29 cellular contexts compared by ENCODE assay signal in genomic region chrY:12715376-12715775, GRCh38. TPM values are rescaled to one million over a fixed set of nuclear protein-coding genes. Genes with fewer than 3 reads are reported as not detected.
"Had no signal": no experiment of that assay in that cellular context is flagged by ENCODE, and none has a peak within 500 bp of the region (broad histone marks: within the 10 kb centered on the region; RNA-seq: fewer than 3 reads in every experiment).

No MANE protein-coding gene starts in this region.

- H3K36me3 Mint-ChIP-seq: type B pancreatic cell had no signal

- H3K27me3 ChIP-seq: stomach, suprapubic skin, testis, thyroid gland, tibial artery, tibial nerve, transverse colon, upper lobe of left lung, uterus, vagina had no signal

- ATAC-seq: stimulated activated effector memory CD8-positive, alpha-beta T cell treated with anti-CD3 and anti-CD28 coated beads, Interleukin-12 subunit alpha, Interleukin-12 subunit beta, amount 100 ng/mL, for 72 hours; stimulated activated memory B cell treated with anti-CD40 and anti-IgM and Interleukin-4, amounts not matched to agents 10 μg/mL and 1 μg/mL and 100 μg/mL, for 72 hours; stimulated activated naive B cell treated with anti-CD40 and anti-IgM and Interleukin-4, amounts not matched to agents 10 μg/mL and 1 μg/mL and 100 μg/mL, for 72 hours; stimulated activated naive CD8-positive, alpha-beta T cell treated with anti-CD3 and anti-CD28 coated beads, Interleukin-15, amount 100 ng/mL, for 72 hours; stimulated activated naive CD8-positive, alpha-beta T cell treated with anti-CD3 and anti-CD28 coated beads, Interleukin-15, Interleukin-2, amounts not matched to agents 100 U/mL and 50 U/mL, for 24 hours had no signal

- H3K27ac ChIP-seq: stomach, suprapubic skin, testis, thoracic aorta, thyroid gland, tibial artery, tibial nerve, transverse colon, upper lobe of left lung, uterus, vagina had no signal

- H3K4me3 ChIP-seq: stomach, suprapubic skin, testis, thoracic aorta, thyroid gland, tibial artery, tibial nerve, transverse colon, upper lobe of left lung, uterus, vagina had no signal

- H3K4me3 Mint-ChIP-seq: stimulated activated effector memory CD8-positive, alpha-beta T cell treated with anti-CD3 and anti-CD28 coated beads, Interleukin-12 subunit alpha, Interleukin-12 subunit beta, amount 100 ng/mL, for 72 hours; stimulated activated memory B cell treated with anti-CD40 and anti-IgM and Interleukin-4, amounts not matched to agents 10 μg/mL and 1 μg/mL and 100 μg/mL, for 72 hours; stimulated activated naive B cell treated with anti-CD40 and anti-IgM and Interleukin-4, amounts not matched to agents 10 μg/mL and 1 μg/mL and 100 μg/mL, for 72 hours; stimulated activated naive CD8-positive, alpha-beta T cell treated with anti-CD3 and anti-CD28 coated beads, Interleukin-15, amount 100 ng/mL, for 72 hours; stimulated activated naive CD8-positive, alpha-beta T cell treated with anti-CD3 and anti-CD28 coated beads, Interleukin-15, Interleukin-2, amounts not matched to agents 100 ng/mL and 50 ng/mL, for 24 hours; type B pancreatic cell had no signal

- DNase-seq: stimulated activated CD4-positive, alpha-beta T cell treated with anti-CD3 and anti-CD28 coated beads, Interleukin-2, amount 100 ng/mL, for 48 hours; stimulated activated CD4-positive, alpha-beta T cell treated with anti-CD3 and anti-CD28 coated beads, Interleukin-4, amount 100 ng/mL, for 1 hour; stimulated activated CD4-positive, alpha-beta T cell treated with anti-CD3 and anti-CD28 coated beads, Interleukin-4, amount 100 ng/mL, for 24 hours; stimulated activated CD4-positive, alpha-beta T cell treated with anti-CD3 and anti-CD28 coated beads, Interleukin-4, amount 100 ng/mL, for 4 hours; stimulated activated CD8-positive, alpha-beta memory T cell treated with anti-CD3 and anti-CD28 coated beads, Interleukin-4, amount 100 ng/mL, for 48 hours; stimulated activated naive B cell treated with anti-CD40 and anti-IgM and Interleukin-4, amounts not matched to agents 10 μg/mL and 1 μg/mL and 100 μg/mL, for 72 hours; stimulated activated naive CD4-positive, alpha-beta T cell; stimulated activated naive CD4-positive, alpha-beta T cell treated with Interleukin-2 at 50 U/mL for 16 hours; stimulated activated naive CD8-positive, alpha-beta T cell treated with anti-CD3 and anti-CD28 coated beads, Interleukin-15, amount 100 ng/mL, for 72 hours; stimulated activated naive CD8-positive, alpha-beta T cell treated with anti-CD3 and anti-CD28 coated beads, Interleukin-15, Interleukin-2, amounts not matched to agents 100 U/mL and 50 U/mL, for 24 hours; stomach; substantia nigra; testis; thyroid gland; tibial artery; transverse colon; trophoblast cell; upper lobe of left lung; uterus had no signal

- H3K27me3 Mint-ChIP-seq: stimulated activated memory B cell treated with anti-CD40 and anti-IgM and Interleukin-4, amounts not matched to agents 10 μg/mL and 1 μg/mL and 100 μg/mL, for 72 hours; stimulated activated naive B cell treated with anti-CD40 and anti-IgM and Interleukin-4, amounts not matched to agents 10 μg/mL and 1 μg/mL and 100 μg/mL, for 72 hours; stimulated activated naive CD8-positive, alpha-beta T cell treated with anti-CD3 and anti-CD28 coated beads, Interleukin-15, amount 100 ng/mL, for 72 hours; stimulated activated naive CD8-positive, alpha-beta T cell treated with anti-CD3 and anti-CD28 coated beads, Interleukin-15, Interleukin-2, amounts not matched to agents 100 ng/mL and 50 ng/mL, for 24 hours; type B pancreatic cell had no signal

- H3K9me3 Mint-ChIP-seq: stimulated activated effector memory CD8-positive, alpha-beta T cell treated with anti-CD3 and anti-CD28 coated beads, Interleukin-12 subunit alpha, Interleukin-12 subunit beta, amount 100 ng/mL, for 72 hours; stimulated activated memory B cell treated with anti-CD40 and anti-IgM and Interleukin-4, amounts not matched to agents 10 μg/mL and 1 μg/mL and 100 μg/mL, for 72 hours; stimulated activated naive B cell treated with anti-CD40 and anti-IgM and Interleukin-4, amounts not matched to agents 10 μg/mL and 1 μg/mL and 100 μg/mL, for 72 hours; stimulated activated naive CD8-positive, alpha-beta T cell treated with anti-CD3 and anti-CD28 coated beads, Interleukin-15, amount 100 ng/mL, for 72 hours; stimulated activated naive CD8-positive, alpha-beta T cell treated with anti-CD3 and anti-CD28 coated beads, Interleukin-15, Interleukin-2, amounts not matched to agents 100 ng/mL and 50 ng/mL, for 24 hours; type B pancreatic cell had no signal

- H3K4me1 ChIP-seq: stomach, suprapubic skin, testis, thyroid gland, tibial artery, tibial nerve, transverse colon, upper lobe of left lung, uterus, vagina had no signal

- FAIRE-seq: urothelium cell line had no signal

- H3K4me1 Mint-ChIP-seq: stimulated activated memory B cell treated with anti-CD40 and anti-IgM and Interleukin-4, amounts not matched to agents 10 μg/mL and 1 μg/mL and 100 μg/mL, for 72 hours had no signal

- H3K9me3 ChIP-seq: stomach, suprapubic skin, testis, thoracic aorta, thyroid gland, tibial artery, tibial nerve, transverse colon, upper lobe of left lung, uterus, vagina had no signal

- H3K36me3 ChIP-seq: suprapubic skin, thoracic aorta, thyroid gland, tibial artery, tibial nerve, transverse colon, upper lobe of left lung, uterus, vagina had no signal

RNA-seq across cellular contexts. Expression of gene USP9Y, which starts 14.3 kb away (rescaled TPM):
- total RNA-seq: ureter, uterus, vagina had no signal
